ENCODE assay signal across 17 cellular contexts in genomic region chr4:68569466-68570121, GRCh38. TPM values are rescaled to one million over a fixed set of nuclear protein-coding genes. Genes with fewer than 3 reads are reported as not detected.
DNase-seq lines count a peak whose midpoint lies in the region; ATAC-seq, FAIRE-seq and TF ChIP-seq lines count a peak whose summit lies in the region.
"Had no signal": no experiment of that assay in that cellular context is flagged by ENCODE, and none has a peak within 500 bp of the region (broad histone marks: within the 10 kb centered on the region; RNA-seq: fewer than 3 reads in every experiment).

No MANE protein-coding gene starts in this region.

- no peak for TF ChIP-seq CTCF in GM13976 (IDR thresholded peaks at IDR 0.05; ENCODE audit: borderline replicate concordance, control extremely low read depth, extremely low read depth, insufficient read depth, missing control alignments)

- no peak for FAIRE-seq in small intestine (lab: Jason Lieb, UNC)

- DNase-seq in stimulated activated naive B cell treated with anti-CD40 and anti-IgM and Interleukin-4, amounts not matched to agents 10 μg/mL and 1 μg/mL and 100 μg/mL, for 72 hours = no peak
- DNase-seq in AML-193 (lab: John Stamatoyannopoulos, UW) = no peak
- DNase-seq in GM13976 (ENCODE audit: low spot score) = no peak
- DNase-seq in small intestine = no peak
- DNase-seq: activated CD8-positive, alpha-beta memory T cell treated with anti-CD3 and anti-CD28 coated beads, Interleukin-2, amount 10 ng/mL, durations not matched to agents 7 days and 5 days; activated naive CD4-positive, alpha-beta T cell; CD4-positive, CD25-positive, alpha-beta regulatory T cell; EL; left lung; naive thymus-derived CD8-positive, alpha-beta T cell; NCI-H226; OCI-M1; SK-N-SH had no signal

- ATAC-seq in GM19023 (IDR thresholded peaks at IDR 0.05; ENCODE audit: unreplicated experiment) (peak; percentile 61), HG02588 (IDR thresholded peaks at IDR 0.05; ENCODE audit: unreplicated experiment) (peak; percentile 52), HG03354 (IDR thresholded peaks at IDR 0.05; ENCODE audit: poor library complexity, severe bottlenecking, unreplicated experiment) (peak; percentile 71)
- ATAC-seq in stimulated activated naive B cell treated with anti-CD40 and anti-IgM and Interleukin-4, amounts not matched to agents 10 μg/mL and 1 μg/mL and 100 μg/mL, for 72 hours (replicated peaks) = peak; percentile 49 to 61
- ATAC-seq: activated CD8-positive, alpha-beta memory T cell treated with anti-CD3 and anti-CD28 coated beads, Interleukin-2, amount 10 ng/mL, durations not matched to agents 7 days and 5 days; left lung; naive thymus-derived CD8-positive, alpha-beta T cell had no signal

- peaks cover 0 to 2% of the 10 kb centered on the region in 2 donors for H3K4me1 ChIP-seq in small intestine (ENCODE audit: control insufficient read depth in 2 of 2, insufficient read depth in 1 of 2, low read depth in 1 of 2, low read length in 1 of 2)
- H3K4me1 ChIP-seq: left lung had no signal

- H3K36me3 Mint-ChIP-seq in stimulated activated naive B cell treated with anti-CD40 and anti-IgM and Interleukin-4, amounts not matched to agents 10 μg/mL and 1 μg/mL and 100 μg/mL, for 72 hours = peaks cover 0 to 15% of the 10 kb centered on the region in 2 donors
- H3K36me3 Mint-ChIP-seq: activated CD8-positive, alpha-beta memory T cell treated with anti-CD3 and anti-CD28 coated beads, Interleukin-2, amount 10 ng/mL, durations not matched to agents 7 days and 5 days; CD4-positive, CD25-positive, alpha-beta regulatory T cell; naive thymus-derived CD8-positive, alpha-beta T cell had no signal

- H3K27me3 ChIP-seq in small intestine (ENCODE audit: control insufficient read depth in 2 of 2, insufficient read depth in 2 of 2, low read length in 2 of 2) = no peaks in the 10 kb centered on the region
- H3K27me3 ChIP-seq: left lung had no signal

- in situ Hi-C loops in GM13976 (cut with MboI; ENCODE audit: low sequenced_read_pairs, unreplicated experiment) = no loop called here

- H3K4me3 Mint-ChIP-seq in stimulated activated naive B cell treated with anti-CD40 and anti-IgM and Interleukin-4, amounts not matched to agents 10 μg/mL and 1 μg/mL and 100 μg/mL, for 72 hours = peak overlapping the region in 1 of 2 donors; percentile 51
- H3K4me3 Mint-ChIP-seq: activated CD8-positive, alpha-beta memory T cell treated with anti-CD3 and anti-CD28 coated beads, Interleukin-2, amount 10 ng/mL, durations not matched to agents 7 days and 5 days; CD4-positive, CD25-positive, alpha-beta regulatory T cell; naive thymus-derived CD8-positive, alpha-beta T cell had no signal

- no peak overlapping the region for H3K4me3 ChIP-seq in small intestine (ENCODE audit: low read depth in 1 of 2, low read length in 2 of 2)
- H3K4me3 ChIP-seq: left lung had no signal

- WGBS in small intestine, 3 donors = 49 to 71% (median 60%) methylated on average over 1 to 7 of the region's 7 CpGs

- no peaks in the 10 kb centered on the region for H3K36me3 ChIP-seq in small intestine (ENCODE audit: control insufficient read depth in 2 of 2, insufficient read depth in 2 of 2, low read length in 2 of 2)
- H3K36me3 ChIP-seq: left lung had no signal

- H3K9me3 ChIP-seq in small intestine (ENCODE audit: control insufficient read depth, low read depth) = no peaks in the 10 kb centered on the region
- H3K9me3 ChIP-seq: left lung, SK-N-SH had no signal

- no peaks in the 10 kb centered on the region for H3K27me3 Mint-ChIP-seq in stimulated activated naive B cell treated with anti-CD40 and anti-IgM and Interleukin-4, amounts not matched to agents 10 μg/mL and 1 μg/mL and 100 μg/mL, for 72 hours
- H3K27me3 Mint-ChIP-seq: activated CD8-positive, alpha-beta memory T cell treated with anti-CD3 and anti-CD28 coated beads, Interleukin-2, amount 10 ng/mL, durations not matched to agents 7 days and 5 days had no signal

- peak overlapping the region; percentile 85 for H3K27ac Mint-ChIP-seq in stimulated activated naive B cell treated with anti-CD40 and anti-IgM and Interleukin-4, amounts not matched to agents 10 μg/mL and 1 μg/mL and 100 μg/mL, for 72 hours
- H3K27ac Mint-ChIP-seq: activated CD8-positive, alpha-beta memory T cell treated with anti-CD3 and anti-CD28 coated beads, Interleukin-2, amount 10 ng/mL, durations not matched to agents 7 days and 5 days; CD4-positive, CD25-positive, alpha-beta regulatory T cell had no signal

- H3K4me1 Mint-ChIP-seq in stimulated activated naive B cell treated with anti-CD40 and anti-IgM and Interleukin-4, amounts not matched to agents 10 μg/mL and 1 μg/mL and 100 μg/mL, for 72 hours = peaks cover 0 to 14% of the 10 kb centered on the region in 2 donors
- H3K4me1 Mint-ChIP-seq: activated CD8-positive, alpha-beta memory T cell treated with anti-CD3 and anti-CD28 coated beads, Interleukin-2, amount 10 ng/mL, durations not matched to agents 7 days and 5 days; CD4-positive, CD25-positive, alpha-beta regulatory T cell; naive thymus-derived CD8-positive, alpha-beta T cell had no signal

- H3K9me3 Mint-ChIP-seq in stimulated activated naive B cell treated with anti-CD40 and anti-IgM and Interleukin-4, amounts not matched to agents 10 μg/mL and 1 μg/mL and 100 μg/mL, for 72 hours = no peaks in the 10 kb centered on the region
- H3K9me3 Mint-ChIP-seq: CD4-positive, CD25-positive, alpha-beta regulatory T cell; naive thymus-derived CD8-positive, alpha-beta T cell had no signal

- peak overlapping the region in 1 of 2 donors; percentile 14 for H3K27ac ChIP-seq in small intestine (ENCODE audit: low read depth in 1 of 2, low read length in 1 of 2)
- H3K27ac ChIP-seq: left lung had no signal

RNA-seq across cellular contexts. Expression of gene UGT2B17, which starts 6.5 kb away (rescaled TPM):
- 100 to 1,000 TPM in 2 of 3 donors, not detected in 1; 121 to 229 TPM for polyA plus RNA-seq in small intestine
- polyA plus RNA-seq: CD4-positive, CD25-positive, alpha-beta regulatory T cell; naive thymus-derived CD8-positive, alpha-beta T cell; SK-N-SH; urinary bladder had no signal
